12 cellular contexts compared by ENCODE assay signal in genomic region chr13:76440568-76440967, GRCh38.
DNase-seq lines count a peak whose midpoint lies in the region; ATAC-seq and TF ChIP-seq lines count a peak whose summit lies in the region.
"Had no signal": no experiment of that assay in that cellular context is flagged by ENCODE, and none has a peak within 500 bp of the region (broad histone marks: within the 10 kb centered on the region; RNA-seq: fewer than 3 reads in every experiment).

No MANE protein-coding gene starts in this region.

- no peak overlapping the region for H3K27ac ChIP-seq in CD8-positive, alpha-beta T cell (ENCODE audit: low read depth, low read length)
- H3K27ac ChIP-seq: hepatocyte, neutrophil, SJSA1 had no signal

- intact Hi-C loops in left cardiac atrium (cut with DNase I): no loop called here
- intact Hi-C loops in CD8-positive, alpha-beta T cell (cut with DNase I, micrococcal nuclease): no loop called here

- H3K4me1 ChIP-seq in CD8-positive, alpha-beta T cell (ENCODE audit: insufficient read depth, low read length): no peaks in the 10 kb centered on the region
- H3K4me1 ChIP-seq: SJSA1 had no signal

- H3K36me3 ChIP-seq in CD8-positive, alpha-beta T cell (ENCODE audit: insufficient read depth, low read length): no peaks in the 10 kb centered on the region
- H3K36me3 ChIP-seq: neutrophil, SJSA1 had no signal

- no peak overlapping the region for H3K4me3 Mint-ChIP-seq in CD8-positive, alpha-beta T cell

- POLR2A ChIA-PET in CD8-positive, alpha-beta T cell (lab: Charles Lee): no interaction called here

- H3K4me1 Mint-ChIP-seq in CD8-positive, alpha-beta T cell (ENCODE audit: low read depth): no peaks in the 10 kb centered on the region

- peaks cover 3% of the 10 kb centered on the region for H3K27me3 Mint-ChIP-seq in CD8-positive, alpha-beta T cell (ENCODE audit: low read depth)

- no peaks in the 10 kb centered on the region for H3K27me3 ChIP-seq in CD8-positive, alpha-beta T cell (ENCODE audit: insufficient read depth, low read length)
- H3K27me3 ChIP-seq: hepatocyte, neutrophil, SJSA1 had no signal

- H3K9me3 Mint-ChIP-seq in CD8-positive, alpha-beta T cell: peaks cover 5% of the 10 kb centered on the region

- CTCF ChIA-PET in CD8-positive, alpha-beta T cell (lab: Charles Lee): no interaction called here

- no peak overlapping the region for H3K4me3 ChIP-seq in CD8-positive, alpha-beta T cell (ENCODE audit: low read depth, low read length)
- H3K4me3 ChIP-seq: hepatocyte, SJSA1 had no signal

- no peaks in the 10 kb centered on the region for H3K36me3 Mint-ChIP-seq in CD8-positive, alpha-beta T cell

- ATAC-seq in GM19351 (IDR thresholded peaks at IDR 0.05; ENCODE audit: unreplicated experiment): peak; percentile 99
- peak; percentile 70 for ATAC-seq in HG02943 (IDR thresholded peaks at IDR 0.05; ENCODE audit: low read depth, unreplicated experiment)
- no peak for ATAC-seq in left cardiac atrium
- ATAC-seq in HG03108 (IDR thresholded peaks at IDR 0.05; ENCODE audit: unreplicated experiment): no peak
- ATAC-seq in CD8-positive, alpha-beta T cell: no peak

- no peak overlapping the region for H3K27ac Mint-ChIP-seq in CD8-positive, alpha-beta T cell

- DNase-seq in AML-193 (lab: John Stamatoyannopoulos, UW): peak; percentile 6 to 14
- DNase-seq in MV-4-11 (lab: John Stamatoyannopoulos, UW): peak; percentile 54
- no peak for DNase-seq in left cardiac atrium
- no peak for DNase-seq in COLO668 (lab: John Stamatoyannopoulos, UW; ENCODE audit: unreplicated experiment)
- no peak for DNase-seq in CD8-positive, alpha-beta T cell
- DNase-seq: 8988T had no signal

- no peak for TF ChIP-seq CTCF in CD8-positive, alpha-beta T cell (IDR thresholded peaks at IDR 0.05)

- H3K9me3 ChIP-seq in CD8-positive, alpha-beta T cell (ENCODE audit: low read length): no peaks in the 10 kb centered on the region
- H3K9me3 ChIP-seq: neutrophil, SJSA1 had no signal

Comparison
In these comparisons a context has a peak if more than half of its experiments do, and no peak if none do; other contexts are left out.
1. DNase-seq: peak in AML-193 (2 of 2) and MV-4-11 (single experiment); none in left cardiac atrium (single experiment), COLO668 (single experiment) and CD8-positive, alpha-beta T cell (0 of 7).
2. ATAC-seq: peak in GM19351 (single experiment) and HG02943 (single experiment); none in left cardiac atrium (0 of 2), HG03108 (single experiment) and CD8-positive, alpha-beta T cell (single experiment).